15 cellular contexts compared by ENCODE assay signal in the genomic region with DNA sequence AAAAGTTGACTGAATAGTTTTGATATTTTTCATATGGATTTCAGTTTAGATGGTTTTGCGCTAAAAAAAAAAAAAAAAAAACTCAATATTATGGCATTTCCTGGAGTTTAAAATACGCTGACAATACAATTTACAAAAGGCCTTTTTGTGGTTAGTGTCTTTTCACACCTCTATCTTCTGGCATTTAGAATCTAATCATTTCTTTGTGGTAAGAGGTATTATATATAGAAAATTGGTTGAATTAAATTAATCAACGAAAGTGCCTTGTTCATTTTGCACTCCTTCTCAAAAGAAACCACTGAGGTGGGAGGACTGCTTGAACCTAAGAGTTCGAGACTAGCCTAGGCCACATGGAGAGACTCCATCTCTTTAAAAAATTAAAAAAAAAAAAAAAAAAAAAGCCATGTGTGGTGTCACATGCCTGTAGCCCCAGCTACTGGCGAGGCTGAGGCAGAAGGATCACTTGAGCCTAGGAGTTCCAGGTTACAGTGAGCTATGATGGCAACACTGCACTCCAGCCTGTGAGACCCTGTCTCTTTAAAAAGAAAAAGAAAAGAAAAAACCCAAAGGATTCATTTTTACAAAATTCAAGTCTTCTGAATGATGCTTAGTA.
DNase-seq lines count a peak whose midpoint lies in the region; ATAC-seq, FAIRE-seq and TF ChIP-seq lines count a peak whose summit lies in the region.
"Had no signal": no experiment of that assay in that cellular context is flagged by ENCODE, and none has a peak within 500 bp of the region (broad histone marks: within the 10 kb centered on the region; RNA-seq: fewer than 3 reads in every experiment).

No MANE protein-coding gene starts in this region.

- no peak overlapping the region for H2AFZ ChIP-seq in HepG2 (ENCODE audit: low read length)
- H2AFZ ChIP-seq in osteoblast (ENCODE audit: low read length): no peak overlapping the region

- H3K27ac Mint-ChIP-seq in T-helper 17 cell: peak overlapping the region; percentile 98
- H3K27ac Mint-ChIP-seq: HFFc6 had no signal

- no peak for ATAC-seq in HepG2
- ATAC-seq in right lobe of liver: no peak
- no peak for ATAC-seq in T-helper 17 cell
- no peak for ATAC-seq in HG02981 (IDR thresholded peaks at IDR 0.05; ENCODE audit: unreplicated experiment)
- ATAC-seq: Right ventricle myocardium inferior had no signal

- peaks cover 95% of the 10 kb centered on the region for H3K79me2 ChIP-seq in HepG2 (ENCODE audit: insufficient read depth, low read length)
- H3K79me2 ChIP-seq in osteoblast (ENCODE audit: insufficient read depth, low read length): no peaks in the 10 kb centered on the region

- intact Hi-C loops in HepG2 (cut with micrococcal nuclease; ENCODE audit: unreplicated experiment) (no loop called here), right lobe of liver (cut with DNase I) (no loop called here)

- peaks cover 1 to 6% of the 10 kb centered on the region in 2 experiments; a peak in 4 of 5 replicates for H3K36me3 ChIP-seq in HepG2 (replicated peaks in 1 of 2; ENCODE audit: control insufficient read depth in 1 of 2, insufficient read depth in 2 of 2, low read length in 2 of 2)
- H3K36me3 ChIP-seq in right lobe of liver: no peaks in the 10 kb centered on the region
- H3K36me3 ChIP-seq in iPS-20b (ENCODE audit: insufficient read depth, low read depth, low read length): no peaks in the 10 kb centered on the region
- no peaks in the 10 kb centered on the region for H3K36me3 ChIP-seq in osteoblast (ENCODE audit: insufficient read depth, low read length)
- H3K36me3 ChIP-seq: stomach had no signal

- no TSS peak for BruUV-seq in HepG2 (replicated peaks; lab: Mats Ljungman, UMichigan)

- WGBS in HepG2 (ENCODE audit: low lambda C conversion rate): 96% methylated on average over 5 of the region's 5 CpGs
- WGBS in right lobe of liver (ENCODE audit: insufficient coverage, low coverage, low lambda C conversion rate, missing lambda C conversion rate): 72% methylated on average over 5 of the region's 5 CpGs

- peaks cover 14% of the 10 kb centered on the region for H3K36me3 Mint-ChIP-seq in T-helper 17 cell (ENCODE audit: low read depth)

- no peak for FAIRE-seq in HepG2 (lab: Jason Lieb, UNC)

- H4K20me1 ChIP-seq in HepG2 (ENCODE audit: insufficient read depth, low read length) (peaks cover 44% of the 10 kb centered on the region), osteoblast (ENCODE audit: insufficient read depth, low read length) (no peaks in the 10 kb centered on the region)

- POLR2A ChIA-PET in HepG2 (lab: Yijun Ruan, JAX): no interaction called here

- DNase-seq in HepG2 (ENCODE audit: low spot score) (no peak), right lobe of liver (no peak), T-helper 17 cell (no peak), osteoblast (ENCODE audit: insufficient read length, low spot score, missing footprints) (no peak)
- DNase-seq in stimulated activated CD4-positive, alpha-beta T cell treated with anti-CD3 and anti-CD28 coated beads, Interleukin-4, amount 100 ng/mL, for 1 hour: no peak
- DNase-seq in effector CD4-positive, alpha-beta T cell: no peak
- DNase-seq: DMS153, HFFc6, NCI-H2107, NCI-H774, stomach had no signal

- H3K27me3 Mint-ChIP-seq in T-helper 17 cell: no peaks in the 10 kb centered on the region

- H3K4me1 ChIP-seq in HepG2 (ENCODE audit: insufficient read depth, low read length) (peaks cover 76% of the 10 kb centered on the region), right lobe of liver (peaks cover 0 to 63% (median 22%) of the 10 kb centered on the region in 4 donors), iPS-20b (ENCODE audit: insufficient read depth, low read length) (peaks cover 24% of the 10 kb centered on the region), osteoblast (ENCODE audit: insufficient read depth, low read length) (no peaks in the 10 kb centered on the region)

- TF ChIP-seq RAD21 in HepG2 (CRISPR knock-in tag; IDR thresholded peaks at IDR 0.05): no peak

- TF ChIP-seq CTCF in HepG2 (CRISPR knock-in tag; IDR thresholded peaks at IDR 0.05): no peak
- TF ChIP-seq CTCF in right lobe of liver (IDR thresholded peaks at IDR 0.05): no peak
- no peak for TF ChIP-seq CTCF in osteoblast (IDR thresholded peaks at IDR 0.05; ENCODE audit: extremely low read depth, low read depth, low read length)

- CTCF ChIA-PET in HepG2 (lab: Yijun Ruan, JAX; ENCODE audit: low intra/inter-chr PET ratio, low total read pairs): no interaction called here

- H3K9ac ChIP-seq in HepG2 (ENCODE audit: insufficient read depth, low read depth, low read length) (no peak overlapping the region), iPS-20b (ENCODE audit: low read depth, low read length) (peak overlapping the region; percentile 43; the same call in 1 of the 2 replicates)

- in situ Hi-C loops in HepG2 (cut with HindIII; ENCODE audit: extremely low pct_ligation_motif_present, low pct_unique_long_range_greater_than_20kb): no loop called here

- H3K27ac ChIP-seq in HepG2 (ENCODE audit: extremely low read length, insufficient read depth, low read length) (no peak overlapping the region), right lobe of liver (peak overlapping the region in 1 of 3 donors; percentile 14), iPS-20b (ENCODE audit: low read length) (peak overlapping the region; percentile 16), osteoblast (ENCODE audit: low read depth, low read length) (no peak overlapping the region)
- H3K27ac ChIP-seq: epithelial cell of prostate had no signal

- H3K27me3 ChIP-seq in HepG2 (ENCODE audit: control insufficient read depth in 1 of 2, insufficient read depth in 2 of 2, low read length in 2 of 2): no peaks in the 10 kb centered on the region
- H3K27me3 ChIP-seq in right lobe of liver: no peaks in the 10 kb centered on the region
- no peaks in the 10 kb centered on the region for H3K27me3 ChIP-seq in iPS-20b (ENCODE audit: insufficient read depth, low read length)
- no peaks in the 10 kb centered on the region for H3K27me3 ChIP-seq in osteoblast (ENCODE audit: insufficient read depth, low read length)
- H3K27me3 ChIP-seq: stomach had no signal

- no peak overlapping the region for H3K4me2 ChIP-seq in HepG2 (ENCODE audit: low read depth, low read length)
- no peak overlapping the region for H3K4me2 ChIP-seq in osteoblast (ENCODE audit: insufficient read depth, low read length)

- TF ChIP-seq POLR2A in HepG2 (IDR thresholded peaks at IDR 0.05; ENCODE audit: insufficient read depth in 1 of 2, low read depth in 2 of 2, low read length in 2 of 2): no peak
- TF ChIP-seq POLR2A in right lobe of liver (IDR thresholded peaks at IDR 0.05): no peak

- no peaks in the 10 kb centered on the region for H3K9me3 ChIP-seq in HepG2 (ENCODE audit: low read length)
- H3K9me3 ChIP-seq in right lobe of liver: no peaks in the 10 kb centered on the region
- H3K9me3 ChIP-seq in T-helper 17 cell (ENCODE audit: control insufficient read depth, low read length, poor library complexity, severe bottlenecking): no peaks in the 10 kb centered on the region
- H3K9me3 ChIP-seq in iPS-20b (ENCODE audit: insufficient read depth, low read depth, low read length): no peaks in the 10 kb centered on the region
- no peaks in the 10 kb centered on the region for H3K9me3 ChIP-seq in osteoblast (ENCODE audit: low read depth, low read length)
- H3K9me3 ChIP-seq: stomach had no signal

- peaks cover 82% of the 10 kb centered on the region for H3K4me1 Mint-ChIP-seq in T-helper 17 cell

- peak overlapping the region; percentile 92 for H3K4me3 Mint-ChIP-seq in T-helper 17 cell

- no peak overlapping the region for H3K4me3 ChIP-seq in HepG2 (replicated peaks in 1 of 3; ENCODE audit: insufficient read depth in 1 of 3, low read depth in 2 of 3, low read length in 3 of 3)
- no peak overlapping the region for H3K4me3 ChIP-seq in right lobe of liver
- no peak overlapping the region for H3K4me3 ChIP-seq in iPS-20b (ENCODE audit: low read length)
- H3K4me3 ChIP-seq in osteoblast (ENCODE audit: insufficient read depth, low read length): no peak overlapping the region
- H3K4me3 ChIP-seq: stomach had no signal

- TF ChIP-seq EP300 in HepG2 (IDR thresholded peaks at IDR 0.05; ENCODE audit: low read depth in 2 of 2, low read length in 2 of 2) (no peak), HepG2 (CRISPR knock-in tag; IDR thresholded peaks at IDR 0.05; ENCODE audit: borderline replicate concordance) (no peak)

TF ChIP-seq in HepG2, 621 proteins besides CTCF, POLR2A, EP300 and RAD21:
- TF ChIP-seq MAFK (conservative IDR thresholded peaks at IDR 0.05 in 1 of 2, IDR thresholded peaks at IDR 0.05 in 1 of 2; ENCODE audit: low read length in 2 of 2) (peak; percentile 92 to 95), PRMT3 (CRISPR knock-in tag; IDR thresholded peaks at IDR 0.05; ENCODE audit: borderline replicate concordance, low read depth) (no peak), MAFF (IDR thresholded peaks at IDR 0.05; ENCODE audit: low read depth, low read length) (peak; percentile 93)
